Comparison of ENCODE assay signal across 9 cellular contexts in genomic region chr4:152937280-152937534, GRCh38. TPM values are rescaled to one million over a fixed set of nuclear protein-coding genes. Genes with fewer than 3 reads are reported as not detected.
DNase-seq lines count a peak whose midpoint lies in the region; ATAC-seq and TF ChIP-seq lines count a peak whose summit lies in the region.
"Had no signal": no experiment of that assay in that cellular context is flagged by ENCODE, and none has a peak within 500 bp of the region (broad histone marks: within the 10 kb centered on the region; RNA-seq: fewer than 3 reads in every experiment).

No MANE protein-coding gene starts in this region.

- no peak overlapping the region for H3K27ac ChIP-seq in left ventricle myocardium inferior (replicated peaks)
- peak overlapping the region; percentile 89 to 93 for H3K27ac ChIP-seq in breast epithelium
- no peak overlapping the region for H3K27ac ChIP-seq in mesodermal cell (ENCODE audit: low read depth, low read length, severe bottlenecking)
- peak overlapping the region in 1 of 2 donors; percentile 3 for H3K27ac ChIP-seq in uterus

- 0% methylated on average over 7 to 11 of the region's 25 CpGs for WGBS in mesodermal cell (ENCODE audit: insufficient coverage in 2 of 2), 2 experiments

- H3K4me1 ChIP-seq in left ventricle myocardium inferior, result peaks cover 32% of the 10 kb centered on the region
- no peaks in the 10 kb centered on the region for H3K4me1 ChIP-seq in breast epithelium
- H3K4me1 ChIP-seq in mesodermal cell (ENCODE audit: control insufficient read depth, insufficient read depth, low read length, poor library complexity, severe bottlenecking), result peaks cover 4% of the 10 kb centered on the region
- no peaks in the 10 kb centered on the region for H3K4me1 ChIP-seq in uterus

- no peak for ATAC-seq in GM21723 (IDR thresholded peaks at IDR 0.05; ENCODE audit: unreplicated experiment)

- intact Hi-C loops in left ventricle myocardium inferior (cut with micrococcal nuclease) (no loop called here), cardiac septum (cut with DNase I) (no loop called here), breast epithelium (cut with DNase I; ENCODE audit: low total_unique reads) (no loop called here), uterus (cut with DNase I; ENCODE audit: low total_unique reads) (no loop called here)

- H3K9me3 ChIP-seq in left ventricle myocardium inferior (replicated peaks) (no peaks in the 10 kb centered on the region), breast epithelium (no peaks in the 10 kb centered on the region), mesodermal cell (ENCODE audit: control insufficient read depth, low read length) (no peaks in the 10 kb centered on the region), uterus (no peaks in the 10 kb centered on the region)

- DNase-seq in left ventricle myocardium inferior, result no peak
- no peak for DNase-seq in cardiac septum (ENCODE audit: low spot score)
- DNase-seq in breast epithelium (ENCODE audit: low spot score in 2 of 2), result no peak
- DNase-seq in uterus, result no peak
- no peak for DNase-seq in NCI-H1694 (lab: John Stamatoyannopoulos, UW)
- DNase-seq in effector CD8-positive, alpha-beta T cell (lab: John Stamatoyannopoulos, UW), result no peak
- DNase-seq: GF-D8 had no signal

- H3K4me3 ChIP-seq in left ventricle myocardium inferior (peak overlapping the region; percentile 65), breast epithelium (peak overlapping the region; percentile 69 to 82 (median 79)), mesodermal cell (ENCODE audit: extremely low read depth, insufficient read depth, low read length, poor library complexity, severe bottlenecking) (peak overlapping the region; percentile 49), uterus (peak overlapping the region; percentile 46 to 61)

- no peaks in the 10 kb centered on the region for H3K36me3 ChIP-seq in left ventricle myocardium inferior
- H3K36me3 ChIP-seq in breast epithelium, result no peaks in the 10 kb centered on the region
- H3K36me3 ChIP-seq in mesodermal cell (ENCODE audit: control insufficient read depth, insufficient read depth, low read length), result no peaks in the 10 kb centered on the region
- H3K36me3 ChIP-seq in uterus, result no peaks in the 10 kb centered on the region

- no peak for TF ChIP-seq POLR2A in breast epithelium (IDR thresholded peaks at IDR 0.05)
- TF ChIP-seq POLR2A in uterus (IDR thresholded peaks at IDR 0.05), result no peak

- H3K27me3 ChIP-seq in left ventricle myocardium inferior (ENCODE audit: low read depth) (peaks cover 90% of the 10 kb centered on the region), breast epithelium (no peaks in the 10 kb centered on the region), uterus (peaks cover 0 to 2% of the 10 kb centered on the region in 2 donors)

- TF ChIP-seq CTCF in left ventricle myocardium inferior (IDR thresholded peaks at IDR 0.05; ENCODE audit: borderline replicate concordance) (no peak), breast epithelium (IDR thresholded peaks at IDR 0.05) (no peak), uterus (IDR thresholded peaks at IDR 0.05) (no peak)

RNA-seq across cellular contexts. Expression of gene FHDC1, which starts 1.1 kb away (rescaled TPM):
- total RNA-seq in left ventricle myocardium inferior (0.38 TPM), cardiac septum (0.22 TPM), breast epithelium (1 to 10 TPM in 2 of 3 donors, under 1 TPM in 1; 0.48 to 2.3 (median 2.0) TPM), uterus (1 to 10 TPM in 3 of 4 donors, under 1 TPM in 1; 0.88 to 10.0 (median 2.9) TPM)
- polyA plus RNA-seq in mesodermal cell (2013, experiment 1 of 2), result 1.00 TPM
- 0.71 TPM for polyA plus RNA-seq in mesodermal cell (2013, experiment 2 of 2)

Comparison
In these comparisons a context has a peak if more than half of its experiments do, and no peak if none do; other contexts are left out.
1. H3K27ac ChIP-seq: peak in breast epithelium (2 of 2); none in left ventricle myocardium inferior (single experiment) and mesodermal cell (single experiment).
2. Peak in every context shown above with its lines, with median percentiles within 50 percentile points of each other: H3K4me3 ChIP-seq.